Comparison of ENCODE assay signal across 27 cellular contexts in the genomic region with DNA sequence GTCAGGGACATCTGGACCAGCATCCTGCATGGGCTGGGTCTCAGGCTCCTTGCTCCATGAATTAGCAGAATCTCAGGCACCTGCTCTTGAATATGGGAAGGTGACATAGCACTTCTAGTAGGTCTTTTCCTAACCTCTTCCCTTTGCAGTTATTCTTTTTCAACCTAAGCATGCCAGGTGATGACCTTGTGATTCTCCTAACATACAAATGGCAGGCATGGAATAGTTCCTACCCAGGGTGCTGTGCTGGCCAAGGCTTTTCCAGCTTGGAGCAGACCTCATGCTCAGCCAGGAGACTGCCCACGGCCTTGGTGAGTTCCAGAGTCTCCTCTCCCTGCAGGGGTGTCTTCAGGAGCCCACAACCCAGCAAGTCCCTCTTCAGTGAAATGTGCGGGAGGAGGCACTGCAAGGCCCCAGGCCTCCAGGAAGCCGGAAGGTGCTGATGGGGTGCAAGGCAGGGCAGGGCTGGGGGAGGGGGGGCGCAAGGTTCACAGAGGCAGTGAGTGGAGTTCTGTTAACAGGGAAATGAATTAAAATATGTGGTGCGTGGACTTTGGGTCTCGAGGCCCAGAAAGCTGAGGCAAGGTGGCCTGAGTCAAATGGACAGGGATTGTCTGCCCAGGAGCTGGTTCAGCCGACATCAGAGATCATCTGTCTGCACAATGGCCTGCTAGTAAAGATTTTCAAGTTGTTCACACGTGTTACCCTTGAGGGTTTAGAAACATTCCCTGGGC.
"Had no signal": no experiment of that assay in that cellular context is flagged by ENCODE, and none has a peak within 500 bp of the region (broad histone marks: within the 10 kb centered on the region; RNA-seq: fewer than 3 reads in every experiment).

No MANE protein-coding gene starts in this region.

- H3K9me3 ChIP-seq: MG63 had no signal

- DNase-seq: activated CD4-positive, alpha-beta memory T cell treated with anti-CD3 and anti-CD28 coated beads for 36 hours; activated CD4-positive, alpha-beta T cell treated with anti-CD3 and anti-CD28 coated beads for 4 hours; activated CD4-positive, alpha-beta T cell treated with anti-CD3 and anti-CD28 coated beads, Interleukin-2, amount 50 U/mL, for 1 hour; activated effector memory CD4-positive, alpha-beta T cell treated with anti-CD3 and anti-CD28 coated beads, Interleukin-2, amount 50 U/mL, for 16 hours; activated naive CD4-positive, alpha-beta T cell; activated naive CD4-positive, alpha-beta T cell treated with anti-CD3 and anti-CD28 coated beads, Interleukin-2, amount 50 U/mL, for 16 hours; activated naive CD8-positive, alpha-beta T cell treated with anti-CD3 and anti-CD28 coated beads for 36 hours; activated T-cell treated with anti-CD3 and anti-CD28 coated beads, Interleukin-2, amount 50 U/mL, for 1 hour; activated T-cell treated with anti-CD3 and anti-CD28 coated beads, Interleukin-2, amount 50 U/mL, for 72 hours; amniotic stem cell; brain microvascular endothelial cell; Kasumi-1; KG1; MG63; NCI-H1048; NCI-H1105 treated with DMSO at 0.1 percent for 48 hours; NCI-H1436; NCI-H1694; NCI-H2029; NCI-H345; NCI-H524 treated with DMSO at 0.1 percent for 48 hours; Right ventricle myocardium superior had no signal

- H3K4me1 Mint-ChIP-seq: activated naive CD8-positive, alpha-beta T cell treated with anti-CD3 and anti-CD28 coated beads for 36 hours; activated T-helper 17 cell treated with anti-CD3 and anti-CD28 coated beads, Interleukin-2, amount 50 U/mL, for 72 hours had no signal

- H3K9me3 Mint-ChIP-seq: activated CD4-positive, alpha-beta memory T cell treated with anti-CD3 and anti-CD28 coated beads for 36 hours; activated naive CD8-positive, alpha-beta T cell treated with anti-CD3 and anti-CD28 coated beads for 36 hours; activated T-cell treated with anti-CD3 and anti-CD28 coated beads, Interleukin-2, amount 50 U/mL, for 72 hours; activated T-helper 17 cell treated with anti-CD3 and anti-CD28 coated beads, Interleukin-2, amount 50 U/mL, for 72 hours; T-helper 1 cell treated with Interleukin-12 subunit alpha and Interleukin-12 subunit beta and Interleukin-4 antibody, amounts not matched to agents 30 μg/mL and 1 μg/mL, for 36 hours; T-helper 2 cell treated with Interferon-gamma antibody and Interleukin-4, amounts not matched to agents 5 μg/mL and 100 μg/mL, for 36 hours had no signal

- H3K27me3 ChIP-seq: brain microvascular endothelial cell, cardiac muscle cell, MG63 had no signal

- H3K27ac Mint-ChIP-seq: activated CD4-positive, alpha-beta memory T cell treated with anti-CD3 and anti-CD28 coated beads for 36 hours; activated naive CD8-positive, alpha-beta T cell treated with anti-CD3 and anti-CD28 coated beads for 36 hours; activated T-cell treated with anti-CD3 and anti-CD28 coated beads, Interleukin-2, amount 50 U/mL, for 72 hours; activated T-helper 17 cell treated with anti-CD3 and anti-CD28 coated beads, Interleukin-2, amount 50 U/mL, for 72 hours; T-helper 1 cell treated with Interleukin-12 subunit alpha and Interleukin-12 subunit beta and Interleukin-4 antibody, amounts not matched to agents 30 μg/mL and 1 μg/mL, for 36 hours; T-helper 2 cell treated with Interferon-gamma antibody and Interleukin-4, amounts not matched to agents 5 μg/mL and 100 μg/mL, for 36 hours had no signal

- H3K36me3 ChIP-seq: brain microvascular endothelial cell, cardiac muscle cell, MG63 had no signal

- H3K27ac ChIP-seq: brain microvascular endothelial cell, cardiac muscle cell had no signal

- H3K4me3 Mint-ChIP-seq: activated CD4-positive, alpha-beta memory T cell treated with anti-CD3 and anti-CD28 coated beads for 36 hours; activated naive CD8-positive, alpha-beta T cell treated with anti-CD3 and anti-CD28 coated beads for 36 hours; activated T-cell treated with anti-CD3 and anti-CD28 coated beads, Interleukin-2, amount 50 U/mL, for 72 hours; activated T-helper 17 cell treated with anti-CD3 and anti-CD28 coated beads, Interleukin-2, amount 50 U/mL, for 72 hours; T-helper 1 cell treated with Interleukin-12 subunit alpha and Interleukin-12 subunit beta and Interleukin-4 antibody, amounts not matched to agents 30 μg/mL and 1 μg/mL, for 36 hours; T-helper 2 cell treated with Interferon-gamma antibody and Interleukin-4, amounts not matched to agents 5 μg/mL and 100 μg/mL, for 36 hours had no signal

- ATAC-seq: activated CD4-positive, CD25-positive, alpha-beta regulatory T cell treated with anti-CD3 and anti-CD28 coated beads, Interleukin-2, amount 50 U/mL, for 24 hours; activated T-cell treated with anti-CD3 and anti-CD28 coated beads, Interleukin-2, amount 50 U/mL, for 72 hours; activated T-helper 17 cell treated with anti-CD3 and anti-CD28 coated beads, Interleukin-2, amount 50 U/mL, for 72 hours had no signal

- H3K4me3 ChIP-seq: cardiac muscle cell, MG63 had no signal

- H3K36me3 Mint-ChIP-seq: activated CD4-positive, alpha-beta memory T cell treated with anti-CD3 and anti-CD28 coated beads for 36 hours; activated naive CD8-positive, alpha-beta T cell treated with anti-CD3 and anti-CD28 coated beads for 36 hours had no signal
